ENCODE assay signal across 1 cellular context in genomic region chr1:159088050-159088449, GRCh38.
A peak's percentile ranks its signal among the peaks of the same experiment; 100 is the strongest.
TF ChIP-seq lines count a peak whose summit lies in the region.

No MANE protein-coding gene starts in this region.

TF ChIP-seq in GM12878, 131 proteins besides CTCF, POLR2A, EP300 and RAD21 (continued from another document):
- TF ChIP-seq REST (IDR thresholded peaks at IDR 0.05; ENCODE audit: low read depth, low read length) = no peak
- no peak for TF ChIP-seq ZSCAN29 (IDR thresholded peaks at IDR 0.05)
- TF ChIP-seq SPI1 (IDR thresholded peaks at IDR 0.05; ENCODE audit: borderline replicate concordance, insufficient read depth, low read depth, low read length) = peak; percentile 41; the same call in 1 of the 2 replicates
